8 cellular contexts compared by ENCODE assay signal in the genomic region with DNA sequence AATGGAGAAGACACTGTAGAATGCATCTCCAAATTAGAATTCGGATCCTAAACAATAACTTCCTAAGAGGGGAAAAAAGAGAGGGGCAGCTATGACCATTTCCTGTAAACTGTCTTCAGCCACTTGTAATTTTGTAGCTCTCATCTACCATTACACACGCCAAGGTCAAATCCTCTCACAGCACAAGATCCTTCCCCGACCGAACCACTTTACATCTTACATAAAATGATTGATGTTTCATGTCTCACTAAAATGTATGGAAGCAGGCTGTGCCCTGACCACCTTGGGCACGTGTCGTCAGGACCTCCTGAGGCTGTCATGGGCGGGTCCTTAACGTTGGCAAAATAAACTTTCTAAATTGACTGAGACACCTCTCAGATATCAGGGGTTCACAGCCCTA. TPM values are rescaled to one million over a fixed set of nuclear protein-coding genes. Genes with fewer than 3 reads are reported as not detected.
DNase-seq lines count a peak whose midpoint lies in the region; ATAC-seq, FAIRE-seq and TF ChIP-seq lines count a peak whose summit lies in the region.

No MANE protein-coding gene starts in this region.

- peak; percentile 7 for DNase-seq in activated T-cell treated with anti-CD3 and anti-CD28 coated beads for 1 hour (ENCODE audit: low read depth)
- no peak for DNase-seq in activated T-cell treated with anti-CD3 and anti-CD28 coated beads for 4 hours
- peak in 4 of 5 donors; percentile 12 to 80 (median 28) for DNase-seq in T-helper 1 cell
- DNase-seq in K562 (ENCODE audit: extremely low read depth in 1 of 4, low spot score in 3 of 4): peak in 1 of 4 experiments; percentile 25
- DNase-seq in stimulated activated naive CD4-positive, alpha-beta T cell treated with Interleukin-2 at 50 U/mL for 16 hours (lab: John Stamatoyannopoulos, UW): peak; percentile 6

- H3K9ac ChIP-seq in HUES6 (ENCODE audit: low read length): peak overlapping the region; percentile 83
- H3K9ac ChIP-seq in K562 (ENCODE audit: insufficient read depth in 1 of 2, low read depth in 2 of 2, low read length in 2 of 2): peak overlapping the region in 1 of 2 experiments; percentile 54; a peak in 2 of 4 replicates
- H3K9ac ChIP-seq in liver (ENCODE audit: low read depth in 1 of 2, low read length in 2 of 2): peak overlapping the region; percentile 56 to 84

- no peak for TF ChIP-seq RAD21 in K562 (CRISPR knock-in tag; conservative IDR thresholded peaks at IDR 0.05 in 1 of 2, IDR thresholded peaks at IDR 0.05 in 1 of 2)
- no peak for TF ChIP-seq RAD21 in liver (IDR thresholded peaks at IDR 0.05)

- ATAC-seq in K562 (peak; percentile 12; the same call in 2 of the 3 replicates), HG03108 (IDR thresholded peaks at IDR 0.05; ENCODE audit: unreplicated experiment) (no peak)

- POLR2A ChIA-PET in K562 (lab: Yijun Ruan, JAX): no interaction called here

- H4K20me1 ChIP-seq in K562 (replicated peaks; ENCODE audit: control insufficient read depth, insufficient read depth, low read length): no peaks in the 10 kb centered on the region

- WGBS in K562 (ENCODE audit: insufficient coverage, low coverage, missing lambda C conversion rate): 2% methylated on average over 5 of the region's 8 CpGs
- under 1% methylated on average over 8 of the region's 8 CpGs for WGBS in liver

- H3K4me3 ChIP-seq in HUES6 (ENCODE audit: low read depth, low read length) (peak overlapping the region; percentile 63), K562 (no peak overlapping the region), liver (ENCODE audit: low read depth in 1 of 3, low read length in 3 of 3) (peak overlapping the region in 2 of 3 donors; percentile 11 to 51)

- H3K79me2 ChIP-seq in K562 (ENCODE audit: control insufficient read depth, insufficient read depth, low read length): no peaks in the 10 kb centered on the region

- FAIRE-seq in K562 (lab: Jason Lieb, UNC): no peak

- in situ Hi-C loops in K562 (cut with MboI): no loop called here

- BruUV-seq in K562 (replicated peaks; lab: Mats Ljungman, UMichigan): TSS peak; percentile 70

- peak overlapping the region; percentile 87 for H2AFZ ChIP-seq in K562 (ENCODE audit: low read depth, low read length)

- TF ChIP-seq POLR2A in K562 (conservative IDR thresholded peaks at IDR 0.05): no peak

- no peaks in the 10 kb centered on the region for H3K9me1 ChIP-seq in K562 (ENCODE audit: control insufficient read depth, insufficient read depth, low read length)

- no peaks in the 10 kb centered on the region for H3K9me3 ChIP-seq in HUES6 (ENCODE audit: control insufficient read depth, insufficient read depth, low read depth, low read length)
- H3K9me3 ChIP-seq in K562 (replicated peaks; ENCODE audit: control insufficient read depth, insufficient read depth, low read depth, low read length): no peaks in the 10 kb centered on the region
- no peaks in the 10 kb centered on the region for H3K9me3 ChIP-seq in liver (ENCODE audit: control insufficient read depth in 4 of 4, low read length in 3 of 4)

- intact Hi-C loops in K562 (cut with micrococcal nuclease): no loop called here

- CTCF ChIA-PET in K562 (lab: Yijun Ruan, JAX; ENCODE audit: low intra/inter-chr PET ratio): no interaction called here

- no peak for TF ChIP-seq EP300 in K562 (IDR thresholded peaks at IDR 0.05; ENCODE audit: low read length)

- no peak for TF ChIP-seq CTCF in K562 (IDR thresholded peaks at IDR 0.05 in 2 of 3, conservative IDR thresholded peaks at IDR 0.05 in 1 of 3; ENCODE audit: insufficient read depth in 2 of 3, low read depth in 1 of 3, low read length in 3 of 3)
- TF ChIP-seq CTCF in liver (IDR thresholded peaks at IDR 0.05; ENCODE audit: low read depth, low read length, missing input control): no peak

- H3K27me3 ChIP-seq in HUES6 (ENCODE audit: control insufficient read depth, insufficient read depth, low read length) (no peaks in the 10 kb centered on the region), K562 (ENCODE audit: control insufficient read depth in 2 of 2, insufficient read depth in 2 of 2, low read length in 2 of 2) (no peaks in the 10 kb centered on the region), liver (ENCODE audit: control insufficient read depth in 4 of 4, insufficient read depth in 4 of 4, low read length in 3 of 4) (peaks cover 0 to under 1% (median 0%) of the 10 kb centered on the region in 4 donors)

- H3K27ac ChIP-seq in HUES6 (ENCODE audit: low read depth, low read length): peak overlapping the region; percentile 82; the same call in 1 of the 2 replicates
- H3K27ac ChIP-seq in K562 (ENCODE audit: extremely low read depth, low read depth, low read length): peak overlapping the region; percentile 61
- H3K27ac ChIP-seq in liver (ENCODE audit: low read depth in 1 of 2, low read length in 2 of 2): peak overlapping the region; percentile 46 to 70

- H3K4me2 ChIP-seq in K562 (ENCODE audit: insufficient read depth, low read length): peak overlapping the region; percentile 62

- no peaks in the 10 kb centered on the region for H3K36me3 ChIP-seq in HUES6 (ENCODE audit: control insufficient read depth, insufficient read depth, low read length)
- no peaks in the 10 kb centered on the region for H3K36me3 ChIP-seq in K562 (ENCODE audit: control insufficient read depth, insufficient read depth, low read length)
- no peaks in the 10 kb centered on the region for H3K36me3 ChIP-seq in liver (ENCODE audit: control insufficient read depth in 4 of 4, insufficient read depth in 3 of 4, low read depth in 1 of 4, low read length in 3 of 4)

- peaks cover 18% of the 10 kb centered on the region for H3K4me1 ChIP-seq in HUES6 (ENCODE audit: control insufficient read depth, insufficient read depth, low read length)
- peaks cover 0 to 13% of the 10 kb centered on the region in 2 experiments; a peak in 4 of 5 replicates for H3K4me1 ChIP-seq in K562 (replicated peaks in 1 of 2; ENCODE audit: control insufficient read depth in 2 of 2, insufficient read depth in 2 of 2, low read length in 2 of 2)
- H3K4me1 ChIP-seq in liver (ENCODE audit: control insufficient read depth in 4 of 4, insufficient read depth in 4 of 4, low read length in 3 of 4): peaks cover 0 to 21% (median 18%) of the 10 kb centered on the region in 4 donors

TF ChIP-seq in liver, 16 proteins besides CTCF, POLR2A, EP300 and RAD21:
- no peak for TF ChIP-seq HNF4A (conservative IDR thresholded peaks at IDR 0.05)
- TF ChIP-seq JUND (IDR thresholded peaks at IDR 0.05): no peak
- TF ChIP-seq, protein P1, sequence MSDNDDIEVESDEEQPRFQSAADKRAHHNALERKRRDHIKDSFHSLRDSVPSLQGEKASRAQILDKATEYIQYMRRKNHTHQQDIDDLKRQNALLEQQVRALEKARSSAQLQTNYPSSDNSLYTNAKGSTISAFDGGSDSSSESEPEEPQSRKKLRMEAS (IDR thresholded peaks at IDR 0.05): no peak

RNA-seq across cellular contexts. Expression of a gene that starts 24.1 kb away (rescaled TPM):
- total RNA-seq in K562 (2011; cell fraction: chromatin; rRNA removed; ENCODE audit: low replicate concordance): 2.2 and 8.4 TPM in 2 replicates
- total RNA-seq in K562 (2011; cell fraction: nucleolus; rRNA removed): 2.8 and 3.3 TPM in 2 replicates
- total RNA-seq in K562 (2011; cell fraction: nucleoplasm; rRNA removed): 3.1 and 3.5 TPM in 2 replicates
- total RNA-seq in K562 (2014; rRNA removed) (8.2 and 8.8 TPM in 2 replicates), K562 (2014; rRNA removed; fragmentation: Illumina TruSeq; extraction: Trizol) (14.8 and 18.8 TPM in 2 replicates), K562 (2015; rRNA removed; fragmentation: Illumina TruSeq; extraction: Trizol) (15.9 and 17.1 TPM in 2 replicates), K562 (2021) (12.3 and 14.7 TPM in 2 replicates), liver (10 to 100 TPM in 1 of 2 donors, 1 to 10 TPM in 1; 8.3 to 13.1 TPM)
- polyA plus RNA-seq in K562 (2011; rRNA removed) (10.9 and 18.8 TPM in 2 replicates), K562 (2014; fragmentation: Illumina TruSeq; extraction: Trizol) (28.6 and 33.8 TPM in 2 replicates), K562 (2014; fragmentation: Nextera tagmentation; extraction: Ambion mirVana) (10 to 100 TPM; 46.3 to 46.9 TPM), K562 (2014; rRNA removed) (15.7 and 16.1 TPM in 2 replicates), liver (10 to 100 TPM; 12.4 to 22.8 TPM)
- 10.3 and 14.3 TPM in 2 replicates for polyA plus RNA-seq in K562 (2011; cell fraction: cytosol; rRNA removed)
- 5.0 and 5.3 TPM in 2 replicates for polyA plus RNA-seq in K562 (2011; cell fraction: nucleus; rRNA removed)
- polyA plus RNA-seq in K562 (2012): 11.7 and 28.9 TPM in 2 replicates
- polyA minus RNA-seq in K562 (2011; rRNA and poly(A)+ RNA removed): 12.6 and 13.1 TPM in 2 replicates
- 6.5 and 6.9 TPM in 2 replicates for polyA minus RNA-seq in K562 (2011; cell fraction: cytosol; rRNA and poly(A)+ RNA removed)
- 2.7 and 4.3 TPM in 2 replicates for polyA minus RNA-seq in K562 (2011; cell fraction: nucleus; rRNA and poly(A)+ RNA removed)
